ENCODE assay signal across 9 cellular contexts in genomic region chr6:138086573-138087196, GRCh38. TPM values are rescaled to one million over a fixed set of nuclear protein-coding genes. Genes with fewer than 3 reads are reported as not detected.
DNase-seq lines count a peak whose midpoint lies in the region; ATAC-seq and TF ChIP-seq lines count a peak whose summit lies in the region.
"Had no signal": no experiment of that assay in that cellular context is flagged by ENCODE, and none has a peak within 500 bp of the region (broad histone marks: within the 10 kb centered on the region; RNA-seq: fewer than 3 reads in every experiment).

No MANE protein-coding gene starts in this region.

- peaks cover 2% of the 10 kb centered on the region; the same call in 1 of the 2 replicates for H3K27me3 ChIP-seq in H7 (ENCODE audit: control insufficient read depth, insufficient read depth, low read length)
- H3K27me3 ChIP-seq in CD8-positive, alpha-beta T cell (ENCODE audit: insufficient read depth, low read length): no peaks in the 10 kb centered on the region
- peaks cover 4% of the 10 kb centered on the region for H3K27me3 ChIP-seq in A673 (replicated peaks; ENCODE audit: insufficient read depth, low read depth, low read length, poor library complexity)

- H3K4me1 Mint-ChIP-seq in progenitor cell of endocrine pancreas (ENCODE audit: low read depth): peaks cover 44% of the 10 kb centered on the region
- no peaks in the 10 kb centered on the region for H3K4me1 Mint-ChIP-seq in CD8-positive, alpha-beta T cell (ENCODE audit: low read depth)
- H3K4me1 Mint-ChIP-seq: activated naive CD4-positive, alpha-beta T cell treated with anti-CD3 and anti-CD28 coated beads, Interleukin-2, amount 50 U/mL, for 24 hours had no signal

- no peaks in the 10 kb centered on the region for H3K4me1 ChIP-seq in CD8-positive, alpha-beta T cell (ENCODE audit: insufficient read depth, low read length)
- peaks cover 5% of the 10 kb centered on the region for H3K4me1 ChIP-seq in A673 (ENCODE audit: insufficient read depth, low read length, poor library complexity, severe bottlenecking)

- peak overlapping the region; percentile 36 for H3K4me3 Mint-ChIP-seq in progenitor cell of endocrine pancreas (ENCODE audit: low read depth)
- H3K4me3 Mint-ChIP-seq in CD8-positive, alpha-beta T cell: no peak overlapping the region
- H3K4me3 Mint-ChIP-seq: activated naive CD4-positive, alpha-beta T cell treated with anti-CD3 and anti-CD28 coated beads, Interleukin-2, amount 50 U/mL, for 24 hours had no signal

- DNase-seq in H7 (peak; percentile 57), NCI-H510A treated with DMSO at 0.1 percent for 48 hours (lab: John Stamatoyannopoulos, UW) (peak; percentile 75), epithelial cell of prostate (ENCODE audit: low read depth, low spot score) (peak; percentile 87), progenitor cell of endocrine pancreas (ENCODE audit: low spot score, unreplicated experiment) (peak; percentile 21), left ventricle myocardium superior (no peak), A673 (ENCODE audit: low spot score) (no peak)
- DNase-seq in CD8-positive, alpha-beta T cell: no peak
- DNase-seq in stimulated activated CD8-positive, alpha-beta memory T cell treated with anti-CD3 and anti-CD28 coated beads, Interleukin-4, amount 100 ng/mL, for 48 hours: no peak

- H3K27ac ChIP-seq in epithelial cell of prostate (peak overlapping the region; percentile 97), A673 (ENCODE audit: low read depth, low read length, poor library complexity, severe bottlenecking) (no peak overlapping the region)
- H3K27ac ChIP-seq in CD8-positive, alpha-beta T cell (ENCODE audit: low read depth, low read length): no peak overlapping the region

- H3K9me3 ChIP-seq in CD8-positive, alpha-beta T cell (ENCODE audit: low read length): no peaks in the 10 kb centered on the region
- no peaks in the 10 kb centered on the region for H3K9me3 ChIP-seq in A673 (ENCODE audit: low read depth, low read length, poor library complexity, severe bottlenecking)

- no peak for TF ChIP-seq CTCF in progenitor cell of endocrine pancreas (IDR thresholded peaks at IDR 0.05; ENCODE audit: unreplicated experiment)
- no peak for TF ChIP-seq CTCF in CD8-positive, alpha-beta T cell (IDR thresholded peaks at IDR 0.05)
- no peak for TF ChIP-seq CTCF in A673 (conservative IDR thresholded peaks at IDR 0.05; ENCODE audit: low read depth, low read length)

- H3K36me3 Mint-ChIP-seq in progenitor cell of endocrine pancreas (ENCODE audit: insufficient read depth): peaks cover 17% of the 10 kb centered on the region
- H3K36me3 Mint-ChIP-seq in CD8-positive, alpha-beta T cell: no peaks in the 10 kb centered on the region
- H3K36me3 Mint-ChIP-seq: activated naive CD4-positive, alpha-beta T cell treated with anti-CD3 and anti-CD28 coated beads, Interleukin-2, amount 50 U/mL, for 24 hours had no signal

- H3K27me3 Mint-ChIP-seq in progenitor cell of endocrine pancreas: no peaks in the 10 kb centered on the region
- peaks cover 10% of the 10 kb centered on the region for H3K27me3 Mint-ChIP-seq in CD8-positive, alpha-beta T cell (ENCODE audit: low read depth)

- CTCF ChIA-PET in CD8-positive, alpha-beta T cell (lab: Charles Lee): interaction anchor here (0.5 to 1.7 kb wide), 3 partner anchors 22 to 459 kb away, joined by 3 to 4 read pairs (median 3); no protein-coding TSS in a partner anchor
- CTCF ChIA-PET in A673 (lab: Charles Lee): no interaction called here

- H3K27ac Mint-ChIP-seq in progenitor cell of endocrine pancreas: peak overlapping the region; percentile 96
- H3K27ac Mint-ChIP-seq in CD8-positive, alpha-beta T cell: no peak overlapping the region
- H3K27ac Mint-ChIP-seq: activated naive CD4-positive, alpha-beta T cell treated with anti-CD3 and anti-CD28 coated beads, Interleukin-2, amount 50 U/mL, for 24 hours had no signal

- no TSS peak for BruUV-seq in A673 (replicated peaks; lab: Mats Ljungman, UMichigan)

- H3K36me3 ChIP-seq in H7 (replicated peaks; ENCODE audit: control insufficient read depth, insufficient read depth, low read length) (no peaks in the 10 kb centered on the region), A673 (ENCODE audit: insufficient read depth, low read length, poor library complexity, severe bottlenecking) (no peaks in the 10 kb centered on the region)
- no peaks in the 10 kb centered on the region for H3K36me3 ChIP-seq in CD8-positive, alpha-beta T cell (ENCODE audit: insufficient read depth, low read length)

- intact Hi-C loops in CD8-positive, alpha-beta T cell (cut with DNase I, micrococcal nuclease): no loop called here
- intact Hi-C loops in left ventricle myocardium superior (cut with micrococcal nuclease): no loop called here
- intact Hi-C loops in A673 (cut with micrococcal nuclease; ENCODE audit: unreplicated experiment): no loop called here

- no peaks in the 10 kb centered on the region for H3K9me3 Mint-ChIP-seq in progenitor cell of endocrine pancreas (ENCODE audit: low read depth)
- H3K9me3 Mint-ChIP-seq in CD8-positive, alpha-beta T cell: no peaks in the 10 kb centered on the region
- H3K9me3 Mint-ChIP-seq: activated naive CD4-positive, alpha-beta T cell treated with anti-CD3 and anti-CD28 coated beads, Interleukin-2, amount 50 U/mL, for 24 hours had no signal

- no peak overlapping the region for H3K4me3 ChIP-seq in H7 (ENCODE audit: insufficient read depth, low read depth, low read length)
- H3K4me3 ChIP-seq in CD8-positive, alpha-beta T cell (ENCODE audit: low read depth, low read length): no peak overlapping the region
- no peak overlapping the region for H3K4me3 ChIP-seq in A673 (ENCODE audit: low read depth, low read length, poor library complexity, severe bottlenecking)

- no peak for ATAC-seq in CD8-positive, alpha-beta T cell
- no peak for ATAC-seq in left ventricle myocardium superior

- POLR2A ChIA-PET in CD8-positive, alpha-beta T cell (lab: Charles Lee): no interaction called here
- POLR2A ChIA-PET in A673 (lab: Charles Lee; ENCODE audit: low non-redundant PET): interaction anchor here (0.6 kb wide), 1 partner anchor 486 kb away, joined by 9 read pairs; no protein-coding TSS in a partner anchor

RNA-seq across cellular contexts. Expression of gene PERP, which starts 20.5 kb away (rescaled TPM):
- total RNA-seq in H7 (2014; rRNA removed; shearing (Covaris generic)): 27.9 and 28.5 TPM in 2 replicates
- total RNA-seq in progenitor cell of endocrine pancreas (68.3 and 75.3 TPM in 2 replicates), left ventricle myocardium superior (61.9 TPM), A673 (2021) (0.48 and 0.71 TPM in 2 replicates)
- total RNA-seq in CD8-positive, alpha-beta T cell: 1 to 10 TPM; 1.6 to 1.9 TPM

Comparison
In these comparisons a context has a peak if more than half of its experiments do, and no peak if none do; other contexts are left out.
1. DNase-seq: peak in H7 (single experiment), NCI-H510A treated with DMSO at 0.1 percent for 48 hours (single experiment), epithelial cell of prostate (single experiment) and progenitor cell of endocrine pancreas (single experiment); none in CD8-positive, alpha-beta T cell (0 of 7), left ventricle myocardium superior (single experiment), A673 (single experiment) and stimulated activated CD8-positive, alpha-beta memory T cell treated with anti-CD3 and anti-CD28 coated beads, Interleukin-4, amount 100 ng/mL, for 48 hours (single experiment).